ENCODE assay signal across 8 cellular contexts in genomic region chr1:243269461-243269801, GRCh38. TPM values are rescaled to one million over a fixed set of nuclear protein-coding genes. Genes with fewer than 3 reads are reported as not detected.
DNase-seq lines count a peak whose midpoint lies in the region; ATAC-seq, FAIRE-seq and TF ChIP-seq lines count a peak whose summit lies in the region.

No MANE protein-coding gene starts in this region.

- DNase-seq in AG04450 (ENCODE audit: low read depth, low spot score): no peak
- DNase-seq in IMR-90: no peak
- no peak for DNase-seq in endothelial cell of umbilical vein (ENCODE audit: low read depth, low spot score)
- no peak for DNase-seq in NCI-H345 (lab: John Stamatoyannopoulos, UW)
- DNase-seq in NCI-H1092 treated with DMSO at 0.1 percent for 48 hours (lab: John Stamatoyannopoulos, UW): no peak
- DNase-seq in T-helper 17 cell: no peak

- dilution Hi-C loops in IMR-90 (cut with HindIII; ENCODE audit: low sequenced_read_pairs, unreplicated experiment) (no loop called here), endothelial cell of umbilical vein (cut with MboI; ENCODE audit: extremely low pct_ligation_motif_present, low sequenced_read_pairs) (no loop called here)

- CTCF ChIA-PET in AG04450 (lab: Charles Lee): no interaction called here
- CTCF ChIA-PET in IMR-90 (lab: Yijun Ruan, JAX): no interaction called here
- CTCF ChIA-PET in endothelial cell of umbilical vein (lab: Charles Lee): interaction anchor here (0.7 kb wide), 1 partner anchor 70 kb away, joined by 4 read pairs; no protein-coding TSS in a partner anchor

- H3K4me1 Mint-ChIP-seq in T-helper 17 cell: peaks cover 12% of the 10 kb centered on the region

- peak overlapping the region; percentile 85 for H4K91ac ChIP-seq in IMR-90 (ENCODE audit: insufficient read depth, low read depth, low read length)

- H2BK120ac ChIP-seq in IMR-90 (ENCODE audit: low read depth, low read length): peak overlapping the region; percentile 95

- H3K27ac Mint-ChIP-seq in T-helper 17 cell: no peak overlapping the region

- TF ChIP-seq RAD21 in IMR-90 (IDR thresholded peaks at IDR 0.05; ENCODE audit: low read length): no peak

- peak overlapping the region; percentile 70; the same call in 1 of the 2 replicates for H3K9ac ChIP-seq in IMR-90 (ENCODE audit: low read depth, low read length)
- peak overlapping the region; percentile 80 for H3K9ac ChIP-seq in endothelial cell of umbilical vein (replicated peaks; ENCODE audit: extremely low read depth, insufficient read depth, low read length)

- H2AFZ ChIP-seq in IMR-90 (replicated peaks; ENCODE audit: low read length, poor library complexity) (peak overlapping the region; percentile 58), endothelial cell of umbilical vein (ENCODE audit: low read depth, low read length) (no peak overlapping the region)

- in situ Hi-C loops in IMR-90 (cut with MboI; ENCODE audit: low sequenced_read_pairs): no loop called here

- H3K4me3 ChIP-seq in AG04450 (ENCODE audit: low read depth, low read length): no peak overlapping the region
- H3K4me3 ChIP-seq in IMR-90 (ENCODE audit: insufficient read depth, low read depth, low read length): no peak overlapping the region
- H3K4me3 ChIP-seq in endothelial cell of umbilical vein (replicated peaks in 1 of 3; ENCODE audit: insufficient read depth in 1 of 3, low read depth in 1 of 3, low read length in 3 of 3): no peak overlapping the region

- peak overlapping the region; percentile 91; the same call in 2 of the 3 replicates for H2BK15ac ChIP-seq in IMR-90 (ENCODE audit: low read depth, low read length)

- H3K9me3 ChIP-seq in AG04450 (ENCODE audit: control insufficient read depth, insufficient read depth, low read length) (no peaks in the 10 kb centered on the region; the same call in 1 of the 2 replicates), IMR-90 (ENCODE audit: control insufficient read depth, insufficient read depth, low read length) (no peaks in the 10 kb centered on the region), endothelial cell of umbilical vein (replicated peaks; ENCODE audit: control insufficient read depth, insufficient read depth, low read length) (no peaks in the 10 kb centered on the region), T-helper 17 cell (ENCODE audit: control insufficient read depth, low read length, poor library complexity, severe bottlenecking) (no peaks in the 10 kb centered on the region)

- peak overlapping the region; percentile 90 for H2AK9ac ChIP-seq in IMR-90 (replicated peaks; ENCODE audit: low read depth, low read length, poor library complexity)

- H3K18ac ChIP-seq in IMR-90 (ENCODE audit: low read depth, low read length): peak overlapping the region; percentile 74

- no peak overlapping the region for H3K4me3 Mint-ChIP-seq in T-helper 17 cell

- H4K8ac ChIP-seq in IMR-90 (ENCODE audit: low read depth in 2 of 2, low read length in 2 of 2): peak overlapping the region; percentile 80 to 93

- WGBS in IMR-90 (ENCODE audit: extremely low coverage in 2 of 2, insufficient read length in 1 of 2), 2 experiments: no CpG with 5 or more reads among the region's 4 CpGs

- no TSS peak for BruUV-seq in IMR-90 (replicated peaks; lab: Mats Ljungman, UMichigan)
- BruUV-seq in endothelial cell of umbilical vein (replicated peaks; lab: Mats Ljungman, UMichigan): no TSS peak

- no peaks in the 10 kb centered on the region for H3K27me3 Mint-ChIP-seq in T-helper 17 cell

- H3K9me1 ChIP-seq in IMR-90 (ENCODE audit: insufficient read depth, low read length) (peaks cover 8% of the 10 kb centered on the region), endothelial cell of umbilical vein (replicated peaks; ENCODE audit: control insufficient read depth, extremely low read depth, insufficient read depth, low read length) (no peaks in the 10 kb centered on the region)

- peaks cover 34% of the 10 kb centered on the region for H3K79me2 ChIP-seq in endothelial cell of umbilical vein (ENCODE audit: control insufficient read depth, insufficient read depth, low read length)

- peaks cover 30 to 50% of the 10 kb centered on the region in 2 experiments for H3K79me1 ChIP-seq in IMR-90 (ENCODE audit: low read depth in 1 of 2, low read length in 2 of 2)

- TF ChIP-seq CTCF in AG04450 (IDR thresholded peaks at IDR 0.05; ENCODE audit: low read depth, low read length) (no peak), IMR-90 (conservative IDR thresholded peaks at IDR 0.05; ENCODE audit: low read depth, low read length) (no peak), endothelial cell of umbilical vein (IDR thresholded peaks at IDR 0.05; ENCODE audit: extremely low read depth in 1 of 2, insufficient read depth in 1 of 2, low read depth in 1 of 2, low read length in 2 of 2) (no peak)

- H3K36me3 ChIP-seq in IMR-90 (ENCODE audit: control insufficient read depth, insufficient read depth, low read length) (peaks cover 2% of the 10 kb centered on the region; the same call in 1 of the 2 replicates), endothelial cell of umbilical vein (ENCODE audit: control insufficient read depth in 2 of 2, extremely low read depth in 1 of 2, insufficient read depth in 2 of 2, low read length in 2 of 2) (no peaks in the 10 kb centered on the region)

- no peak for FAIRE-seq in endothelial cell of umbilical vein (lab: Jason Lieb, UNC)

- peak overlapping the region; percentile 91; the same call in 1 of the 2 replicates for H3K4me2 ChIP-seq in IMR-90 (ENCODE audit: low read depth, low read length)
- peak overlapping the region; percentile 86 for H3K4me2 ChIP-seq in endothelial cell of umbilical vein (ENCODE audit: insufficient read depth, low read length)

- H3K14ac ChIP-seq in IMR-90 (replicated peaks; ENCODE audit: low read depth, low read length): peak overlapping the region; percentile 97

- peak overlapping the region; percentile 96 for H3K4ac ChIP-seq in IMR-90 (ENCODE audit: low read depth, low read length)

- H3K27ac ChIP-seq in AG04450 (ENCODE audit: low read depth, low read length): peak overlapping the region; percentile 90
- peak overlapping the region; percentile 98 for H3K27ac ChIP-seq in IMR-90 (ENCODE audit: insufficient read depth, low read length)
- peak overlapping the region; percentile 93 for H3K27ac ChIP-seq in endothelial cell of umbilical vein (ENCODE audit: insufficient read depth, low read depth, low read length)

- peak overlapping the region; percentile 90 for H2BK20ac ChIP-seq in IMR-90 (ENCODE audit: low read depth, low read length)

- H4K20me1 ChIP-seq in IMR-90 (ENCODE audit: insufficient read depth, low read length) (no peaks in the 10 kb centered on the region), endothelial cell of umbilical vein (replicated peaks; ENCODE audit: control insufficient read depth, extremely low read depth, insufficient read depth, low read length) (no peaks in the 10 kb centered on the region)

- ATAC-seq in GM21390 (IDR thresholded peaks at IDR 0.05; ENCODE audit: unreplicated experiment) (peak; percentile 62), IMR-90 (ENCODE audit: low read depth) (no peak; the same call in 1 of the 2 replicates), GM18520 (IDR thresholded peaks at IDR 0.05; ENCODE audit: unreplicated experiment) (no peak), T-helper 17 cell (no peak)

- H2BK5ac ChIP-seq in IMR-90 (ENCODE audit: low read depth, low read length, poor library complexity, severe bottlenecking): peak overlapping the region; percentile 90

- peak overlapping the region; percentile 94 for H2AK5ac ChIP-seq in IMR-90 (ENCODE audit: low read depth, low read length)

- peak overlapping the region; percentile 92 for H3K23ac ChIP-seq in IMR-90 (ENCODE audit: low read depth, low read length)

- TF ChIP-seq POLR2A in IMR-90 (IDR thresholded peaks at IDR 0.05; ENCODE audit: low read depth, low read length): no peak
- no peak for TF ChIP-seq POLR2A in endothelial cell of umbilical vein (IDR thresholded peaks at IDR 0.05; ENCODE audit: low read depth, low read length)

- H3K36me3 Mint-ChIP-seq in T-helper 17 cell (ENCODE audit: low read depth): peaks cover 2% of the 10 kb centered on the region

- intact Hi-C loops in IMR-90 (cut with micrococcal nuclease): loop anchor here (2.0 kb wide), 1 partner anchor 17 kb away; no protein-coding TSS in a partner anchor
- intact Hi-C loops in endothelial cell of umbilical vein (cut with micrococcal nuclease): no loop called here

- POLR2A ChIA-PET in AG04450 (lab: Yijun Ruan, JAX): interaction anchor here (1.8 kb wide), 1 partner anchor 14 kb away, joined by 8 read pairs; the partner anchor contains the start of genes CEP170 and SDCCAG8
- POLR2A ChIA-PET in IMR-90 (lab: Charles Lee; ENCODE audit: unreplicated experiment): no interaction called here
- POLR2A ChIA-PET in endothelial cell of umbilical vein (lab: Charles Lee): interaction anchor here (0.9 kb wide), 1 partner anchor 18 kb away, joined by 6 read pairs; no protein-coding TSS in a partner anchor

- peak overlapping the region; percentile 85; the same call in 1 of the 2 replicates for H3K56ac ChIP-seq in IMR-90 (ENCODE audit: extremely low read depth, insufficient read depth, low read length)

- H3K27me3 ChIP-seq in AG04450 (ENCODE audit: control insufficient read depth, insufficient read depth, low read length) (no peaks in the 10 kb centered on the region), IMR-90 (ENCODE audit: control insufficient read depth, insufficient read depth, low read length) (no peaks in the 10 kb centered on the region), endothelial cell of umbilical vein (ENCODE audit: control insufficient read depth in 2 of 2, insufficient read depth in 2 of 2, low read length in 2 of 2) (no peaks in the 10 kb centered on the region)

- H3K4me1 ChIP-seq in IMR-90 (ENCODE audit: control insufficient read depth, insufficient read depth, low read length) (peaks cover 23% of the 10 kb centered on the region), endothelial cell of umbilical vein (ENCODE audit: control insufficient read depth, extremely low read depth, insufficient read depth, low read length) (peaks cover 58% of the 10 kb centered on the region)

- peak overlapping the region; percentile 75 for H4K5ac ChIP-seq in IMR-90 (ENCODE audit: low read depth, low read length)

RNA-seq across cellular contexts. Expression of gene SDCCAG8, which starts 13.6 kb away (rescaled TPM):
- polyA plus RNA-seq in AG04450 (2011; rRNA removed) (29.9 and 34.1 TPM in 2 replicates), IMR-90 (2012; rRNA removed) (24.2 and 25.2 TPM in 2 replicates), endothelial cell of umbilical vein (14.6 and 15.8 TPM in 2 replicates)
- polyA minus RNA-seq in AG04450 (2011; rRNA and poly(A)+ RNA removed): 25.7 and 31.8 TPM in 2 replicates
- total RNA-seq in IMR-90 (2012; rRNA removed) (43.3 and 46.8 TPM in 2 replicates), endothelial cell of umbilical vein (25.7 and 29.4 TPM in 2 replicates), T-helper 17 cell (10 to 100 TPM; 25.7 to 36.9 TPM)
- polyA plus RNA-seq in IMR-90 (2012; cell fraction: cytosol; rRNA removed): 15.6 and 16.9 TPM in 2 replicates
- 15.2 and 27.1 TPM in 2 replicates for polyA plus RNA-seq in IMR-90 (2012; cell fraction: nucleus; rRNA removed; ENCODE audit: low replicate concordance)
- polyA plus RNA-seq in endothelial cell of umbilical vein (2011; cell fraction: cytosol; rRNA removed): 18.1 TPM in 2 replicates
- 36.7 and 37.2 TPM in 2 replicates for polyA plus RNA-seq in endothelial cell of umbilical vein (2011; cell fraction: nucleus; rRNA removed)
- polyA plus RNA-seq in endothelial cell of umbilical vein (2012): 26.2 and 33.2 TPM in 2 replicates
- polyA minus RNA-seq in endothelial cell of umbilical vein: 19.6 and 22.1 TPM in 2 replicates
- polyA minus RNA-seq in endothelial cell of umbilical vein (2011; cell fraction: cytosol; rRNA and poly(A)+ RNA removed): 13.3 TPM
- 51.3 and 60.5 TPM in 2 replicates for polyA minus RNA-seq in endothelial cell of umbilical vein (2011; cell fraction: nucleus; rRNA and poly(A)+ RNA removed)

RNA-seq across cellular contexts. Expression of gene CEP170, which starts 14.3 kb away (rescaled TPM):
- polyA plus RNA-seq in AG04450 (2011; rRNA removed): 79.9 and 108 TPM in 2 replicates
- polyA minus RNA-seq in AG04450 (2011; rRNA and poly(A)+ RNA removed): 134 and 161 TPM in 2 replicates
- 151 and 196 TPM in 2 replicates for total RNA-seq in IMR-90 (2012; rRNA removed)
- 65.8 and 66.0 TPM in 2 replicates for polyA plus RNA-seq in IMR-90 (2012; rRNA removed)
- 21.7 and 28.1 TPM in 2 replicates for polyA plus RNA-seq in IMR-90 (2012; cell fraction: cytosol; rRNA removed)
- polyA plus RNA-seq in IMR-90 (2012; cell fraction: nucleus; rRNA removed; ENCODE audit: low replicate concordance): 39.6 and 175 TPM in 2 replicates
- total RNA-seq in endothelial cell of umbilical vein: 222 and 225 TPM in 2 replicates
- 40.0 and 49.6 TPM in 2 replicates for polyA plus RNA-seq in endothelial cell of umbilical vein
- 51.3 and 54.3 TPM in 2 replicates for polyA plus RNA-seq in endothelial cell of umbilical vein (2011; cell fraction: cytosol; rRNA removed)
- polyA plus RNA-seq in endothelial cell of umbilical vein (2011; cell fraction: nucleus; rRNA removed): 201 and 269 TPM in 2 replicates
- 102 and 130 TPM in 2 replicates for polyA plus RNA-seq in endothelial cell of umbilical vein (2012)
- polyA minus RNA-seq in endothelial cell of umbilical vein: 255 and 256 TPM in 2 replicates
- polyA minus RNA-seq in endothelial cell of umbilical vein (2011; cell fraction: cytosol; rRNA and poly(A)+ RNA removed): 34.8 TPM
- 470 and 485 TPM in 2 replicates for polyA minus RNA-seq in endothelial cell of umbilical vein (2011; cell fraction: nucleus; rRNA and poly(A)+ RNA removed)
- 10 to 100 TPM; 26.0 to 26.5 TPM for total RNA-seq in T-helper 17 cell
